Comparison of ENCODE assay signal across 1 cellular context in genomic region chr13:40345654-40346372, GRCh38.
TF ChIP-seq lines count a peak whose summit lies in the region.

No MANE protein-coding gene starts in this region.

TF ChIP-seq in HepG2, 621 proteins besides CTCF, POLR2A, EP300 and RAD21 (continued from another document):
- peak; percentile 65; the same call in 1 of the 2 replicates for TF ChIP-seq HIC2 (CRISPR knock-in tag; IDR thresholded peaks at IDR 0.05; ENCODE audit: low read depth)
- TF ChIP-seq RXRA (CRISPR knock-in tag; IDR thresholded peaks at IDR 0.05) = 0 out of 2 replicates have a peak, but pooled peaks have one; percentile 38
- TF ChIP-seq ZNF143 (CRISPR knock-in tag; IDR thresholded peaks at IDR 0.05) = no peak
- TF ChIP-seq CCAR2 (optimal IDR thresholded peaks at IDR 0.05; ENCODE audit: low read depth, low read length) = peak; percentile 14
- TF ChIP-seq SNAPC2 (CRISPR knock-in tag; IDR thresholded peaks at IDR 0.05) = no peak
- TF ChIP-seq FOXK1 (CRISPR knock-in tag; IDR thresholded peaks at IDR 0.05; ENCODE audit: borderline replicate concordance, low read depth) = no peak
- peak; percentile 6; the same call in 1 of the 2 replicates for TF ChIP-seq TBX2 (CRISPR knock-in tag; IDR thresholded peaks at IDR 0.05; ENCODE audit: borderline replicate concordance)
- peak; percentile 71 for TF ChIP-seq HOXA3 (CRISPR knock-in tag; IDR thresholded peaks at IDR 0.05)
- no peak for TF ChIP-seq ZNF800 (CRISPR knock-in tag; IDR thresholded peaks at IDR 0.05)
- peak; percentile 27; the same call in 1 of the 2 replicates for TF ChIP-seq HDAC2 (CRISPR knock-in tag; IDR thresholded peaks at IDR 0.05)
- no peak for TF ChIP-seq SUZ12 (IDR thresholded peaks at IDR 0.05; ENCODE audit: low read depth, low read length)
- no peak for TF ChIP-seq KMT2A (CRISPR knock-in tag; IDR thresholded peaks at IDR 0.05)
- TF ChIP-seq HBP1 (CRISPR knock-in tag; IDR thresholded peaks at IDR 0.05; ENCODE audit: low read depth) = no peak
- no peak for TF ChIP-seq MED8 (CRISPR knock-in tag; IDR thresholded peaks at IDR 0.05; ENCODE audit: insufficient replicate concordance)
- TF ChIP-seq HNRNPL (IDR thresholded peaks at IDR 0.05; ENCODE audit: low read depth, low read length) = no peak
- no peak for TF ChIP-seq RNF219 (CRISPR knock-in tag; IDR thresholded peaks at IDR 0.05)
- TF ChIP-seq CEBPB (IDR thresholded peaks at IDR 0.05; ENCODE audit: borderline replicate concordance, low read depth, low read length) = no peak
- no peak for TF ChIP-seq FUBP1 (CRISPR knock-in tag; IDR thresholded peaks at IDR 0.05; ENCODE audit: borderline replicate concordance)
- no peak for TF ChIP-seq ZBTB1 (CRISPR knock-in tag; IDR thresholded peaks at IDR 0.05; ENCODE audit: borderline replicate concordance)
- TF ChIP-seq GABPB1 (CRISPR knock-in tag; IDR thresholded peaks at IDR 0.05) = peak; percentile 21; the same call in 1 of the 2 replicates
- no peak for TF ChIP-seq ZNF792 (CRISPR knock-in tag; IDR thresholded peaks at IDR 0.05)
- TF ChIP-seq FOXP4 (CRISPR knock-in tag; IDR thresholded peaks at IDR 0.05) = 0 out of 2 replicates have a peak, but pooled peaks have one; percentile 35
- no peak for TF ChIP-seq ZBTB42 (CRISPR knock-in tag; IDR thresholded peaks at IDR 0.05)
- TF ChIP-seq ZNF329 (CRISPR knock-in tag; IDR thresholded peaks at IDR 0.05; ENCODE audit: low read depth) = no peak
- peak; percentile 54; the same call in 1 of the 2 replicates for TF ChIP-seq ELF3 (CRISPR knock-in tag; IDR thresholded peaks at IDR 0.05)
- TF ChIP-seq ZNF430 (CRISPR knock-in tag; IDR thresholded peaks at IDR 0.05) = no peak
- TF ChIP-seq ZNF10 (CRISPR knock-in tag; IDR thresholded peaks at IDR 0.05; ENCODE audit: borderline replicate concordance, low read depth) = no peak
- TF ChIP-seq SP2 (CRISPR knock-in tag; IDR thresholded peaks at IDR 0.05) = no peak
